In the genomic region with DNA sequence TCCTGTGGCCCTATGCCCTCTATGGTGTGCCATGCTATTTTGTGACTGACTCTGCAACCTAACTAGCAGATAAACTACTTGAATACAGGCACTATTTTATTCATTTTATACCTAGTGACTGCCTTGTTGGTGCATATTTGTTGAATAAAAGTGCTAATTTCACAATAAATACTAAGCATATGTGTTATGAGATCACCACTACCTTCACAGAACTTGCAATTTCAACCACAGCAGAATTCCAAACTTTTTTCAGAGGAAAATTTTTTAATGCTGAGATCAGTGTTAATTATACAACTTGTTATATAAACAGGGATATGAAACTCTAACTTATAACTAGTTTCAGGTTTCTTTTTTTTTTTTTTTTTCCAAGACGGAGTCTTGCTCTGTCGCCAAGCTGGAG, we compare ENCODE assay signal across 21 cellular contexts.
DNase-seq lines count a peak whose midpoint lies in the region; ATAC-seq and TF ChIP-seq lines count a peak whose summit lies in the region.
"Had no signal": no experiment of that assay in that cellular context is flagged by ENCODE, and none has a peak within 500 bp of the region (broad histone marks: within the 10 kb centered on the region; RNA-seq: fewer than 3 reads in every experiment).

No MANE protein-coding gene starts in this region.

- no peaks in the 10 kb centered on the region for H3K27me3 ChIP-seq in heart left ventricle
- H3K27me3 ChIP-seq: esophagus squamous epithelium, upper lobe of left lung had no signal

- no peak overlapping the region for H3K27ac ChIP-seq in heart left ventricle
- H3K27ac ChIP-seq: esophagus squamous epithelium, KMS-11, SK-N-MC, upper lobe of left lung had no signal

- POLR2A ChIA-PET in AG04449 (lab: Yijun Ruan, JAX), result no interaction called here

- no peak for TF ChIP-seq POLR2A in heart left ventricle (IDR thresholded peaks at IDR 0.05)

- WGBS in heart left ventricle, 4 donors, result 79 to 88% (median 83%) methylated on average over 2 of the region's 2 CpGs

- H3K36me3 ChIP-seq in heart left ventricle, result peaks cover 0 to 83% (median 69%) of the 10 kb centered on the region in 9 donors

- peaks cover 0 to 9% (median 0%) of the 10 kb centered on the region in 12 donors for H3K9me3 ChIP-seq in heart left ventricle
- H3K9me3 ChIP-seq: esophagus squamous epithelium, upper lobe of left lung had no signal

- CTCF ChIA-PET in AG04449 (lab: Yijun Ruan, JAX), result interaction anchor here (0.7 kb wide), 1 partner anchor 1011 kb away, joined by 3 read pairs; no protein-coding TSS in a partner anchor

- peak; percentile 38 for DNase-seq in AG04449 (ENCODE audit: low read depth, low spot score)
- DNase-seq in GM04504 (ENCODE audit: low read depth), result peak; percentile 42
- DNase-seq in astrocyte of the hippocampus (ENCODE audit: low read depth, low spot score), result peak; percentile 25
- peak; percentile 74 for DNase-seq in iris pigment epithelial cell (ENCODE audit: low read depth)
- DNase-seq in heart left ventricle, result no peak
- no peak for DNase-seq in GM19240 (ENCODE audit: insufficient read length, low spot score)
- DNase-seq in activated CD4-positive, CD25-positive, alpha-beta regulatory T cell treated with anti-CD3 and anti-CD28 coated beads, Interleukin-2, amount 50 U/mL, for 72 hours, result no peak
- DNase-seq: activated naive CD8-positive, alpha-beta T cell treated with anti-CD3 and anti-CD28 coated beads, Interleukin-2, amount 50 U/mL, for 24 hours; DMS53; effector CD8-positive, alpha-beta T cell; esophagus squamous epithelium; GOT3; islet precursor cell; NCI-H1930; NCI-H446; stimulated activated CD4-positive, alpha-beta T cell treated with anti-CD3 and anti-CD28 coated beads, Interleukin-2, amount 100 ng/mL, for 24 hours; stimulated activated naive CD8-positive, alpha-beta T cell treated with anti-CD3 and anti-CD28 coated beads, Interleukin-15, amount 100 ng/mL, for 72 hours; upper lobe of left lung had no signal

- ATAC-seq in heart left ventricle (no peak), GM21529 (IDR thresholded peaks at IDR 0.05; ENCODE audit: unreplicated experiment) (no peak)
- ATAC-seq: activated naive CD8-positive, alpha-beta T cell treated with anti-CD3 and anti-CD28 coated beads, Interleukin-2, amount 50 U/mL, for 24 hours; stimulated activated naive CD8-positive, alpha-beta T cell treated with anti-CD3 and anti-CD28 coated beads, Interleukin-15, amount 100 ng/mL, for 72 hours had no signal

- H3K4me3 ChIP-seq in AG04449 (ENCODE audit: low read depth, low read length) (no peak overlapping the region), heart left ventricle (no peak overlapping the region)
- H3K4me3 ChIP-seq: esophagus squamous epithelium, SK-N-MC, upper lobe of left lung had no signal

- intact Hi-C loops in heart left ventricle (cut with DNase I), result loop anchor here in 1 of 10 donors (10.0 kb wide), 1 partner anchor 76 kb away; no protein-coding TSS in a partner anchor

- TF ChIP-seq CTCF in AG04449 (IDR thresholded peaks at IDR 0.05; ENCODE audit: insufficient read depth, low read length, missing control alignments), result no peak
- no peak for TF ChIP-seq CTCF in heart left ventricle (IDR thresholded peaks at IDR 0.05)

- peaks cover 0 to 46% (median 14%) of the 10 kb centered on the region in 12 donors for H3K4me1 ChIP-seq in heart left ventricle

Comparison
In these comparisons a context has a peak if more than half of its experiments do, and no peak if none do; other contexts are left out.
1. DNase-seq: peak in AG04449 (single experiment), GM04504 (single experiment), astrocyte of the hippocampus (single experiment) and iris pigment epithelial cell (single experiment); none in heart left ventricle (0 of 5), GM19240 (single experiment) and activated CD4-positive, CD25-positive, alpha-beta regulatory T cell treated with anti-CD3 and anti-CD28 coated beads, Interleukin-2, amount 50 U/mL, for 72 hours (single experiment).